Comparison of ENCODE assay signal across 7 cellular contexts in genomic region chr1:204431310-204432184, GRCh38. TPM values are rescaled to one million over a fixed set of nuclear protein-coding genes. Genes with fewer than 3 reads are reported as not detected.
DNase-seq lines count a peak whose midpoint lies in the region; ATAC-seq and TF ChIP-seq lines count a peak whose summit lies in the region.

No MANE protein-coding gene starts in this region.

- peaks cover 66% of the 10 kb centered on the region for H3K36me3 Mint-ChIP-seq in brain

- no peak for ATAC-seq in HG02970 (IDR thresholded peaks at IDR 0.05; ENCODE audit: low FRiP score, unreplicated experiment)

- H3K27me3 Mint-ChIP-seq in brain = no peaks in the 10 kb centered on the region

- no peak overlapping the region for H3K27ac ChIP-seq in VCaP

- TF ChIP-seq CTCF in GM13977 (IDR thresholded peaks at IDR 0.05; ENCODE audit: extremely low read depth, insufficient read depth, missing control alignments) = peak; percentile 92
- peak; percentile 91 for TF ChIP-seq CTCF in VCaP (conservative IDR thresholded peaks at IDR 0.05)
- TF ChIP-seq CTCF in brain (conservative IDR thresholded peaks at IDR 0.05) = peak; percentile 82 to 94

- in situ Hi-C loops in GM13977 (cut with MboI; ENCODE audit: low pct_unique_long_range_greater_than_20kb, low sequenced_read_pairs, unreplicated experiment) = loop anchor here (10.0 kb wide), 1 partner anchor 373 kb away; no protein-coding TSS in a partner anchor

- H3K4me1 Mint-ChIP-seq in brain = no peaks in the 10 kb centered on the region

- no peaks in the 10 kb centered on the region for H3K9me3 Mint-ChIP-seq in brain

- H3K27ac Mint-ChIP-seq in brain = peak overlapping the region; percentile 3 to 93 (median 46)

- DNase-seq in GM13977 (ENCODE audit: low spot score) = peak; percentile 84
- DNase-seq in NCI-H2107 (lab: John Stamatoyannopoulos, UW) = peak; percentile 54
- peak; percentile 87 for DNase-seq in iPS-NIHi7 (ENCODE audit: extremely low spot score)
- peak; percentile 58 to 79 (median 78) for DNase-seq in stimulated activated CD4-positive, alpha-beta T cell treated with anti-CD3 and anti-CD28 coated beads, Interleukin-12 subunit alpha, Interleukin-12 subunit beta, amount 100 ng/mL, for 48 hours (ENCODE audit: low read depth in 2 of 3, low spot score in 1 of 3)

- no peak overlapping the region for H3K4me3 Mint-ChIP-seq in brain

RNA-seq across cellular contexts. Expression of gene PPP1R15B, which starts 19.9 kb away (rescaled TPM):
- polyA plus RNA-seq in brain (ENCODE audit: insufficient read depth, low read depth, low replicate concordance) = 11.4 TPM
